Comparison of ENCODE assay signal across 30 cellular contexts in genomic region chr2:236918513-236918912, GRCh38.
"Had no signal": no experiment of that assay in that cellular context is flagged by ENCODE, and none has a peak within 500 bp of the region (broad histone marks: within the 10 kb centered on the region; RNA-seq: fewer than 3 reads in every experiment).

No MANE protein-coding gene starts in this region.

- H3K4me2 ChIP-seq: neural progenitor cell had no signal

- H3K27ac ChIP-seq: breast epithelium, colonic mucosa, dorsolateral prefrontal cortex, gastroesophageal sphincter, left lung, neural progenitor cell, parathyroid adenoma, psoas muscle, testis, transverse colon had no signal

- H3K79me2 ChIP-seq: parathyroid adenoma had no signal

- H3K36me3 ChIP-seq: breast epithelium, colonic mucosa, gastroesophageal sphincter, left lung, neural progenitor cell, transverse colon had no signal

- H3K27me3 Mint-ChIP-seq: activated naive CD4-positive, alpha-beta T cell treated with anti-CD3 and anti-CD28 coated beads, Interleukin-2, amount 50 U/mL, for 24 hours had no signal

- H3K4me3 ChIP-seq: breast epithelium, colonic mucosa, dorsolateral prefrontal cortex, gastroesophageal sphincter, left lung, neural progenitor cell, psoas muscle, testis, transverse colon had no signal

- H3K27ac Mint-ChIP-seq: activated CD4-positive, alpha-beta T cell treated with anti-CD3 and anti-CD28 coated beads, Interleukin-2, amount 10 ng/mL, durations not matched to agents 7 days and 5 days; activated CD8-positive, alpha-beta memory T cell treated with anti-CD3 and anti-CD28 coated beads, Interleukin-2, amount 10 ng/mL, durations not matched to agents 7 days and 5 days; activated CD8-positive, alpha-beta T cell treated with anti-CD3 and anti-CD28 coated beads, Interleukin-2, amount 10 ng/mL, durations not matched to agents 7 days and 5 days; activated naive CD4-positive, alpha-beta T cell treated with anti-CD3 and anti-CD28 coated beads, Interleukin-2, amount 50 U/mL, for 24 hours; activated naive CD8-positive, alpha-beta T cell treated with anti-CD3 and anti-CD28 coated beads, Interleukin-2, amount 50 U/mL, for 24 hours; activated T-helper 2 cell treated with anti-CD3 and anti-CD28 coated beads, Interferon-gamma antibody, Interleukin-2, Interleukin-4, amounts not matched to agents 10 μg/mL and 5 μg/mL and 100 μg/mL, durations not matched to agents 14 hours and 24 hours and 36 hours; naive thymus-derived CD4-positive, alpha-beta T cell; neural progenitor cell had no signal

- H3K9me3 ChIP-seq: breast epithelium, colonic mucosa, gastroesophageal sphincter, left lung, psoas muscle, testis, transverse colon had no signal

- H3K4me3 Mint-ChIP-seq: activated CD4-positive, alpha-beta T cell treated with anti-CD3 and anti-CD28 coated beads, Interleukin-2, amount 10 ng/mL, durations not matched to agents 7 days and 5 days; activated CD8-positive, alpha-beta memory T cell treated with anti-CD3 and anti-CD28 coated beads, Interleukin-2, amount 10 ng/mL, durations not matched to agents 7 days and 5 days; activated CD8-positive, alpha-beta T cell treated with anti-CD3 and anti-CD28 coated beads, Interleukin-2, amount 10 ng/mL, durations not matched to agents 7 days and 5 days; activated naive CD4-positive, alpha-beta T cell treated with anti-CD3 and anti-CD28 coated beads, Interleukin-2, amount 50 U/mL, for 24 hours; activated naive CD8-positive, alpha-beta T cell treated with anti-CD3 and anti-CD28 coated beads, Interleukin-2, amount 50 U/mL, for 24 hours; naive thymus-derived CD4-positive, alpha-beta T cell; neural progenitor cell had no signal

- H3K27me3 ChIP-seq: breast epithelium, colonic mucosa, dorsolateral prefrontal cortex, left lung, neural progenitor cell, testis, transverse colon had no signal

- H3K9ac ChIP-seq: neural progenitor cell, parathyroid adenoma had no signal

- H3K4me1 ChIP-seq: breast epithelium, colonic mucosa, gastroesophageal sphincter, left lung, neural progenitor cell, parathyroid adenoma, psoas muscle, testis, transverse colon had no signal

- ATAC-seq: activated CD8-positive, alpha-beta memory T cell treated with anti-CD3 and anti-CD28 coated beads, Interleukin-2, amount 10 ng/mL, durations not matched to agents 7 days and 5 days; activated CD8-positive, alpha-beta T cell treated with anti-CD3 and anti-CD28 coated beads, Interleukin-2, amount 10 ng/mL, durations not matched to agents 7 days and 5 days; activated naive CD8-positive, alpha-beta T cell treated with anti-CD3 and anti-CD28 coated beads, Interleukin-2, amount 50 U/mL, for 24 hours; gastroesophageal sphincter; naive thymus-derived CD4-positive, alpha-beta T cell; psoas muscle; SK-N-SH treated with all-trans-retinoic acid at 6 μM for 48 hours; stimulated activated naive CD8-positive, alpha-beta T cell treated with anti-CD3 and anti-CD28 coated beads, Interleukin-15, Interleukin-2, amounts not matched to agents 100 U/mL and 50 U/mL, for 24 hours had no signal

- H3K4me1 Mint-ChIP-seq: activated CD4-positive, alpha-beta T cell treated with anti-CD3 and anti-CD28 coated beads, Interleukin-2, amount 10 ng/mL, durations not matched to agents 7 days and 5 days; activated CD8-positive, alpha-beta memory T cell treated with anti-CD3 and anti-CD28 coated beads, Interleukin-2, amount 10 ng/mL, durations not matched to agents 7 days and 5 days; activated naive CD4-positive, alpha-beta T cell treated with anti-CD3 and anti-CD28 coated beads, Interleukin-2, amount 50 U/mL, for 24 hours; activated naive CD8-positive, alpha-beta T cell treated with anti-CD3 and anti-CD28 coated beads, Interleukin-2, amount 50 U/mL, for 24 hours had no signal

- H2AFZ ChIP-seq: parathyroid adenoma had no signal

- H3K36me3 Mint-ChIP-seq: activated CD8-positive, alpha-beta memory T cell treated with anti-CD3 and anti-CD28 coated beads, Interleukin-2, amount 10 ng/mL, durations not matched to agents 7 days and 5 days; activated naive CD4-positive, alpha-beta T cell treated with anti-CD3 and anti-CD28 coated beads, Interleukin-2, amount 50 U/mL, for 24 hours; naive thymus-derived CD4-positive, alpha-beta T cell; neural progenitor cell had no signal

- DNase-seq: activated CD4-positive, alpha-beta T cell treated with anti-CD3 and anti-CD28 coated beads for 1 hour; activated CD4-positive, alpha-beta T cell treated with anti-CD3 and anti-CD28 coated beads, Interleukin-2, amount 10 ng/mL, durations not matched to agents 7 days and 5 days; activated CD8-positive, alpha-beta memory T cell treated with anti-CD3 and anti-CD28 coated beads, Interleukin-2, amount 10 ng/mL, durations not matched to agents 7 days and 5 days; activated CD8-positive, alpha-beta T cell treated with anti-CD3 and anti-CD28 coated beads, Interleukin-2, amount 10 ng/mL, durations not matched to agents 7 days and 5 days; activated naive CD8-positive, alpha-beta T cell treated with anti-CD3 and anti-CD28 coated beads, Interleukin-2, amount 50 U/mL, for 24 hours; activated T-cell treated with anti-CD3 and anti-CD28 coated beads, Interleukin-2, amount 50 U/mL, for 48 hours; amygdala; colonic mucosa; dorsolateral prefrontal cortex; effector memory CD4-positive, alpha-beta T cell; erythroblast; hypothalamus; left lung; midbrain; naive thymus-derived CD4-positive, alpha-beta T cell; occipital lobe; psoas muscle; stimulated activated CD4-positive, alpha-beta T cell treated with anti-CD3 and anti-CD28 coated beads, Interleukin-12 subunit alpha, Interleukin-12 subunit beta, amount 100 ng/mL, for 4 hours; stimulated activated CD4-positive, alpha-beta T cell treated with anti-CD3 and anti-CD28 coated beads, Interleukin-4, amount 100 ng/mL, for 1 hour; stimulated activated naive CD8-positive, alpha-beta T cell treated with anti-CD3 and anti-CD28 coated beads, Interleukin-15, Interleukin-2, amounts not matched to agents 100 U/mL and 50 U/mL, for 24 hours; T-helper 2 cell; testis; transverse colon had no signal
